ENCODE assay signal across 16 cellular contexts in the genomic region with DNA sequence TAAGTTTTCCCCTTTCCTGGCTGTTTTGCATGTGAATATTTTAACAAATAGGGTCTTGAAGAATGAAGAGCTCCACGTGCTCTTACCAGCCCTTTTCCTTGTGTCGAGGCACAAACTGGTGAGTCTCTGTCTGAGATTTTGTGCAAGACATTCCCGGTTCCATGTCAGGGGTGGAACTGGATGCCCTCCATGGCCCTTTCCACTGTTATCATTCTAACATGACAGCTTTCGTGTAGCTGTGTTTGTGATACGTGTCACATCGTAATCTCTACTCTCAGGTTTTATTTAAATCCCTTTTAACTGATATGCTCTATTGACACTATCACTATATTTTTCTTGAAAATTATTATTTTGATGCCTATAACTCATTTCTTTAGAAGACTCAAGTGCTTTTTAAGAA.
A peak's percentile ranks its signal among the peaks of the same experiment; 100 is the strongest.
DNase-seq lines count a peak whose midpoint lies in the region; ATAC-seq, FAIRE-seq and TF ChIP-seq lines count a peak whose summit lies in the region.
"Had no signal": no experiment of that assay in that cellular context is flagged by ENCODE, and none has a peak within 500 bp of the region (broad histone marks: within the 10 kb centered on the region; RNA-seq: fewer than 3 reads in every experiment).

No MANE protein-coding gene starts in this region.

- TF ChIP-seq POLR2A in breast epithelium (IDR thresholded peaks at IDR 0.05), result no peak
- TF ChIP-seq POLR2A in endothelial cell of umbilical vein (IDR thresholded peaks at IDR 0.05; ENCODE audit: low read depth, low read length), result no peak
- TF ChIP-seq POLR2A in GM18505 (IDR thresholded peaks at IDR 0.05; ENCODE audit: borderline replicate concordance, extremely low read depth, insufficient read depth, insufficient read length), result no peak

- BruUV-seq in MCF 10A (replicated peaks; lab: Mats Ljungman, UMichigan), result no TSS peak
- BruUV-seq in endothelial cell of umbilical vein (replicated peaks; lab: Mats Ljungman, UMichigan), result no TSS peak

- DNase-seq in MCF 10A (ENCODE audit: unreplicated experiment) (no peak), breast epithelium (ENCODE audit: low spot score in 2 of 2) (no peak), endothelial cell of umbilical vein (ENCODE audit: low read depth, low spot score) (no peak), right cardiac atrium (no peak), MM.1S (no peak), NCI-H2081 treated with DMSO at 0.1 percent for 48 hours (lab: John Stamatoyannopoulos, UW) (no peak)
- DNase-seq in effector CD8-positive, alpha-beta T cell (lab: John Stamatoyannopoulos, UW), result no peak
- DNase-seq: DMS79 treated with DMSO at 0.1 percent for 48 hours; NCI-H1105 treated with DMSO at 0.1 percent for 48 hours; NCI-H1694; NCI-H748 treated with DMSO at 0.1 percent for 48 hours; NK-92 treated with Interleukin-12 subunit alpha and Interleukin-12 subunit beta, amount 100 ng/mL, for 24 hours; SIG-M5 had no signal

- TF ChIP-seq CTCF in MCF 10A (IDR thresholded peaks at IDR 0.05; ENCODE audit: unreplicated experiment), result no peak
- TF ChIP-seq CTCF in breast epithelium (IDR thresholded peaks at IDR 0.05), result no peak
- no peak for TF ChIP-seq CTCF in endothelial cell of umbilical vein (IDR thresholded peaks at IDR 0.05; ENCODE audit: extremely low read depth in 1 of 2, insufficient read depth in 1 of 2, low read depth in 1 of 2, low read length in 2 of 2)
- no peak for TF ChIP-seq CTCF in MM.1S (IDR thresholded peaks at IDR 0.05; ENCODE audit: low read length)

- H3K9ac ChIP-seq in endothelial cell of umbilical vein (replicated peaks; ENCODE audit: extremely low read depth, insufficient read depth, low read length) (peak overlapping the region; percentile 32), MM.1S (ENCODE audit: low read length) (no peak overlapping the region)

- H3K9me2 ChIP-seq in MM.1S (replicated peaks; ENCODE audit: insufficient read depth, low read length), result no peaks in the 10 kb centered on the region

- H3K79me2 ChIP-seq in endothelial cell of umbilical vein (ENCODE audit: control insufficient read depth, insufficient read depth, low read length) (no peaks in the 10 kb centered on the region), MM.1S (ENCODE audit: low read length) (no peaks in the 10 kb centered on the region)

- H3K4me1 Mint-ChIP-seq in MCF 10A (ENCODE audit: insufficient read depth, unreplicated experiment), result peaks cover 7% of the 10 kb centered on the region

- no peak overlapping the region for H3K4me2 ChIP-seq in endothelial cell of umbilical vein (ENCODE audit: insufficient read depth, low read length)
- H3K4me2 ChIP-seq in MM.1S (ENCODE audit: low read depth, low read length), result no peak overlapping the region

- no peak overlapping the region for H2AFZ ChIP-seq in endothelial cell of umbilical vein (ENCODE audit: low read depth, low read length)
- H2AFZ ChIP-seq in MM.1S (ENCODE audit: low read length), result no peak overlapping the region

- POLR2A ChIA-PET in MCF 10A (lab: Yijun Ruan, JAX) (interaction anchor here (0.7 kb wide), 1 partner anchor 10 kb away, joined by 3 read pairs; no protein-coding TSS in a partner anchor), endothelial cell of umbilical vein (lab: Charles Lee) (no interaction called here)

- H3K36me3 ChIP-seq in breast epithelium (no peaks in the 10 kb centered on the region), endothelial cell of umbilical vein (ENCODE audit: control insufficient read depth in 2 of 2, extremely low read depth in 1 of 2, insufficient read depth in 2 of 2, low read length in 2 of 2) (peaks cover 0 to 2% of the 10 kb centered on the region in 2 experiments), MM.1S (replicated peaks; ENCODE audit: insufficient read depth, low read length) (no peaks in the 10 kb centered on the region)
- H3K36me3 ChIP-seq: HAP-1 had no signal

- H3K9me3 ChIP-seq in breast epithelium (no peaks in the 10 kb centered on the region), endothelial cell of umbilical vein (replicated peaks; ENCODE audit: control insufficient read depth, insufficient read depth, low read length) (no peaks in the 10 kb centered on the region), right cardiac atrium (ENCODE audit: control insufficient read depth, low read length) (no peaks in the 10 kb centered on the region), MM.1S (replicated peaks; ENCODE audit: insufficient read depth, low read length) (no peaks in the 10 kb centered on the region)

- ATAC-seq in right cardiac atrium (peak; percentile 46 to 51), GM18505 (IDR thresholded peaks at IDR 0.05; ENCODE audit: unreplicated experiment) (no peak)

- CTCF ChIA-PET in MCF 10A (lab: Yijun Ruan, JAX) (interaction anchor here (0.7 kb wide), 1 partner anchor 142 kb away, joined by 3 read pairs; no protein-coding TSS in a partner anchor), endothelial cell of umbilical vein (lab: Charles Lee) (interaction anchor here (1.0 to 1.6 kb wide), 4 partner anchors 12 to 340 kb away, joined by 3 to 6 read pairs (median 6); no protein-coding TSS in a partner anchor)

- H3K27me3 ChIP-seq in breast epithelium (no peaks in the 10 kb centered on the region), endothelial cell of umbilical vein (ENCODE audit: control insufficient read depth in 2 of 2, insufficient read depth in 2 of 2, low read length in 2 of 2) (no peaks in the 10 kb centered on the region), right cardiac atrium (ENCODE audit: control insufficient read depth, insufficient read depth) (no peaks in the 10 kb centered on the region), MM.1S (replicated peaks; ENCODE audit: insufficient read depth, low read length) (no peaks in the 10 kb centered on the region)

- H3K27me3 Mint-ChIP-seq in MCF 10A (ENCODE audit: insufficient read depth, unreplicated experiment), result no peaks in the 10 kb centered on the region

- H4K20me1 ChIP-seq in endothelial cell of umbilical vein (replicated peaks; ENCODE audit: control insufficient read depth, extremely low read depth, insufficient read depth, low read length) (no peaks in the 10 kb centered on the region), MM.1S (ENCODE audit: insufficient read depth, low read length) (no peaks in the 10 kb centered on the region)

- H3K4me1 ChIP-seq in breast epithelium, result no peaks in the 10 kb centered on the region
- H3K4me1 ChIP-seq in endothelial cell of umbilical vein (ENCODE audit: control insufficient read depth, extremely low read depth, insufficient read depth, low read length), result peaks cover 8% of the 10 kb centered on the region
- H3K4me1 ChIP-seq in right cardiac atrium (ENCODE audit: control insufficient read depth, insufficient read depth, low read length), result peaks cover 5% of the 10 kb centered on the region
- H3K4me1 ChIP-seq in MM.1S (ENCODE audit: low read length), result no peaks in the 10 kb centered on the region
- H3K4me1 ChIP-seq: HAP-1 had no signal

- H3K4me3 ChIP-seq in breast epithelium, result no peak overlapping the region
- H3K4me3 ChIP-seq in endothelial cell of umbilical vein (replicated peaks in 1 of 3; ENCODE audit: insufficient read depth in 1 of 3, low read depth in 1 of 3, low read length in 3 of 3), result no peak overlapping the region
- no peak overlapping the region for H3K4me3 ChIP-seq in right cardiac atrium (ENCODE audit: low read length)
- no peak overlapping the region for H3K4me3 ChIP-seq in MM.1S (ENCODE audit: low read length)
- H3K4me3 ChIP-seq: HAP-1 had no signal

- H3K9me1 ChIP-seq in endothelial cell of umbilical vein (replicated peaks; ENCODE audit: control insufficient read depth, extremely low read depth, insufficient read depth, low read length), result no peaks in the 10 kb centered on the region

- H3K27ac ChIP-seq in breast epithelium (no peak overlapping the region), endothelial cell of umbilical vein (ENCODE audit: insufficient read depth, low read depth, low read length) (peak overlapping the region; percentile 24), right cardiac atrium (ENCODE audit: low read length) (peak overlapping the region; percentile 39), MM.1S (ENCODE audit: low read length) (no peak overlapping the region)
- H3K27ac ChIP-seq: 22Rv1 had no signal

- H3K4me3 Mint-ChIP-seq in MCF 10A (ENCODE audit: unreplicated experiment), result no peak overlapping the region

- no peaks in the 10 kb centered on the region for H3F3A ChIP-seq in MM.1S (ENCODE audit: insufficient read depth, low read length)

- dilution Hi-C loops in endothelial cell of umbilical vein (cut with MboI; ENCODE audit: extremely low pct_ligation_motif_present, low sequenced_read_pairs), result no loop called here

- peak overlapping the region; percentile 27 for H3K27ac Mint-ChIP-seq in MCF 10A (ENCODE audit: low read depth, unreplicated experiment)

- no peak for FAIRE-seq in endothelial cell of umbilical vein (lab: Jason Lieb, UNC)

- intact Hi-C loops in MCF 10A (cut with micrococcal nuclease) (no loop called here), breast epithelium (cut with DNase I; ENCODE audit: low total_unique reads) (no loop called here), endothelial cell of umbilical vein (cut with micrococcal nuclease) (no loop called here), right cardiac atrium (cut with DNase I) (no loop called here)

- H3K9me3 Mint-ChIP-seq in MCF 10A (ENCODE audit: unreplicated experiment), result no peaks in the 10 kb centered on the region

- H3K36me3 Mint-ChIP-seq in MCF 10A (ENCODE audit: insufficient read depth, unreplicated experiment), result peaks cover 6% of the 10 kb centered on the region

- WGBS in right cardiac atrium, result 67% methylated on average over 6 of the region's 6 CpGs

TF ChIP-seq in endothelial cell of umbilical vein, 7 proteins besides CTCF, POLR2A, EP300 and RAD21:
- no peak for TF ChIP-seq MYC (IDR thresholded peaks at IDR 0.05; ENCODE audit: low read depth, low read length)
- TF ChIP-seq, protein P1, sequence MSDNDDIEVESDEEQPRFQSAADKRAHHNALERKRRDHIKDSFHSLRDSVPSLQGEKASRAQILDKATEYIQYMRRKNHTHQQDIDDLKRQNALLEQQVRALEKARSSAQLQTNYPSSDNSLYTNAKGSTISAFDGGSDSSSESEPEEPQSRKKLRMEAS (IDR thresholded peaks at IDR 0.05; ENCODE audit: insufficient read depth, insufficient read length), result no peak
- no peak for TF ChIP-seq JUN (IDR thresholded peaks at IDR 0.05; ENCODE audit: borderline replicate concordance, insufficient read depth, insufficient read length, low read depth)
- no peak for TF ChIP-seq FOS (IDR thresholded peaks at IDR 0.05; ENCODE audit: borderline replicate concordance, insufficient read depth, low read length)
- TF ChIP-seq POLR2AphosphoS5 (IDR thresholded peaks at IDR 0.05; ENCODE audit: insufficient read depth, low read depth, low read length), result no peak
- TF ChIP-seq EZH2 (IDR thresholded peaks at IDR 0.05; ENCODE audit: borderline replicate concordance, low read depth, low read length, severe bottlenecking), result no peak
- TF ChIP-seq GATA2 (IDR thresholded peaks at IDR 0.05; ENCODE audit: insufficient read depth, insufficient read length, low read depth, low read length), result no peak

Comparison
In these comparisons a context has a peak if more than half of its experiments do, and no peak if none do; other contexts are left out.
1. H3K27ac ChIP-seq: peak in endothelial cell of umbilical vein (single experiment) and right cardiac atrium (single experiment); none in breast epithelium (0 of 2) and MM.1S (single experiment).